Comparison of ENCODE assay signal across 14 cellular contexts in genomic region chr14:52563120-52563519, GRCh38. TPM values are rescaled to one million over a fixed set of nuclear protein-coding genes. Genes with fewer than 3 reads are reported as not detected.
DNase-seq lines count a peak whose midpoint lies in the region; ATAC-seq lines count a peak whose summit lies in the region.
"Had no signal": no experiment of that assay in that cellular context is flagged by ENCODE, and none has a peak within 500 bp of the region (broad histone marks: within the 10 kb centered on the region; RNA-seq: fewer than 3 reads in every experiment).

No MANE protein-coding gene starts in this region.

- no peak overlapping the region for H2AK5ac ChIP-seq in mesenchymal stem cell (ENCODE audit: low read length, severe bottlenecking)

- no peak overlapping the region for H2AFZ ChIP-seq in mesenchymal stem cell (ENCODE audit: low read depth, low read length)

- no peak overlapping the region for H3K14ac ChIP-seq in mesenchymal stem cell (ENCODE audit: low read length in 2 of 2)

- POLR2A ChIA-PET in CD8-positive, alpha-beta memory T cell (lab: Charles Lee), result no interaction called here

- H2BK15ac ChIP-seq in mesenchymal stem cell (ENCODE audit: low read depth, poor library complexity, severe bottlenecking), result no peak overlapping the region

- H3K27me3 ChIP-seq in mesenchymal stem cell (ENCODE audit: control insufficient read depth in 1 of 2, insufficient read depth in 1 of 2, low read length in 2 of 2) (no peaks in the 10 kb centered on the region), H7 (ENCODE audit: control insufficient read depth, insufficient read depth, low read length) (no peaks in the 10 kb centered on the region)
- H3K27me3 ChIP-seq in CD8-positive, alpha-beta memory T cell (ENCODE audit: insufficient read depth, low read length, poor library complexity, severe bottlenecking), result no peaks in the 10 kb centered on the region

- no peak overlapping the region for H3K27ac ChIP-seq in mesenchymal stem cell (ENCODE audit: low read length, poor library complexity, severe bottlenecking)
- H3K27ac ChIP-seq in CD8-positive, alpha-beta memory T cell (ENCODE audit: low read depth, low read length), result no peak overlapping the region
- H3K27ac ChIP-seq: HL-60, skin epidermis had no signal

- H3K18ac ChIP-seq in mesenchymal stem cell (ENCODE audit: low read depth in 1 of 2, low read length in 2 of 2), result no peak overlapping the region

- H2BK5ac ChIP-seq in mesenchymal stem cell (ENCODE audit: low read depth, low read length, poor library complexity, severe bottlenecking), result no peak overlapping the region

- ATAC-seq in HG03342 (IDR thresholded peaks at IDR 0.05; ENCODE audit: unreplicated experiment), result no peak
- ATAC-seq: natural killer cell treated with Interleukin-12 subunit alpha and Interleukin-12 subunit beta and Interleukin-15 and Interleukin-18, amount 100 ng/mL, for 72 hours had no signal

- H3K4me1 Mint-ChIP-seq in CD8-positive, alpha-beta memory T cell, result no peaks in the 10 kb centered on the region

- H3K4me3 ChIP-seq in mesenchymal stem cell (ENCODE audit: insufficient read depth in 1 of 2, low read depth in 1 of 2, low read length in 2 of 2), result no peak overlapping the region
- H3K4me3 ChIP-seq in H7 (ENCODE audit: insufficient read depth, low read depth, low read length), result no peak overlapping the region
- H3K4me3 ChIP-seq in CD8-positive, alpha-beta memory T cell (ENCODE audit: low read length), result no peak overlapping the region
- H3K4me3 ChIP-seq: skin epidermis had no signal

- no peak overlapping the region for H3K4ac ChIP-seq in mesenchymal stem cell (ENCODE audit: low read depth in 1 of 2, low read length in 2 of 2)

- no peak overlapping the region for H3K23ac ChIP-seq in mesenchymal stem cell (ENCODE audit: low read length in 2 of 2)

- H3K4me3 Mint-ChIP-seq in CD8-positive, alpha-beta memory T cell, result no peak overlapping the region
- H3K4me3 Mint-ChIP-seq: dendritic cell treated with granulocyte-macrophage colony-stimulating factor and Interleukin-4, amounts not matched to agents 40 ng/mL and 50 ng/mL, for 4 days; natural killer cell treated with Interleukin-12 subunit alpha and Interleukin-12 subunit beta and Interleukin-15 and Interleukin-18, amount 100 ng/mL, for 72 hours had no signal

- no peak overlapping the region for H2BK120ac ChIP-seq in mesenchymal stem cell (ENCODE audit: low read depth, low read length)

- peaks cover 0 to 3% (median 0%) of the 10 kb centered on the region in 3 donors for H3K36me3 Mint-ChIP-seq in CD8-positive, alpha-beta memory T cell
- H3K36me3 Mint-ChIP-seq: natural killer cell treated with Interleukin-12 subunit alpha and Interleukin-12 subunit beta and Interleukin-15 and Interleukin-18, amount 100 ng/mL, for 72 hours had no signal

- no peak overlapping the region for H4K8ac ChIP-seq in mesenchymal stem cell (ENCODE audit: low read length)

- H3K9me3 ChIP-seq in mesenchymal stem cell (ENCODE audit: control insufficient read depth, low read length), result no peaks in the 10 kb centered on the region
- H3K9me3 ChIP-seq in CD8-positive, alpha-beta memory T cell (ENCODE audit: low read length), result no peaks in the 10 kb centered on the region

- H3K9ac ChIP-seq in mesenchymal stem cell (ENCODE audit: low read length), result no peak overlapping the region

- no peaks in the 10 kb centered on the region for H3K79me1 ChIP-seq in mesenchymal stem cell (replicated peaks; ENCODE audit: low read length, poor library complexity, severe bottlenecking)

- peaks cover 2% of the 10 kb centered on the region for H3K4me1 ChIP-seq in mesenchymal stem cell (ENCODE audit: control insufficient read depth, insufficient read depth, low read depth, low read length)
- H3K4me1 ChIP-seq in CD8-positive, alpha-beta memory T cell (ENCODE audit: insufficient read depth, low read length), result no peaks in the 10 kb centered on the region

- no peak overlapping the region for H3K4me2 ChIP-seq in mesenchymal stem cell (ENCODE audit: low read length, poor library complexity, severe bottlenecking)

- H4K91ac ChIP-seq in mesenchymal stem cell (ENCODE audit: low read length), result no peak overlapping the region

- H3K9me3 Mint-ChIP-seq in CD8-positive, alpha-beta memory T cell, result peaks cover 0 to 4% (median 0%) of the 10 kb centered on the region in 5 donors
- H3K9me3 Mint-ChIP-seq: natural killer cell treated with Interleukin-12 subunit alpha and Interleukin-12 subunit beta and Interleukin-15 and Interleukin-18, amount 100 ng/mL, for 72 hours had no signal

- CTCF ChIA-PET in CD8-positive, alpha-beta memory T cell (lab: Charles Lee), result no interaction called here

- DNase-seq in DMS53 (lab: John Stamatoyannopoulos, UW), result peak; percentile 66
- DNase-seq in HPDE6-E6E7 (ENCODE audit: extremely low spot score), result peak; percentile 13
- peak; percentile 38 for DNase-seq in astrocyte of the hippocampus (ENCODE audit: low read depth, low spot score)
- DNase-seq in mesenchymal stem cell, result peak; percentile 84
- no peak for DNase-seq in H7
- DNase-seq in CD8-positive, alpha-beta memory T cell, result no peak
- no peak for DNase-seq in stimulated activated naive CD4-positive, alpha-beta T cell (lab: John Stamatoyannopoulos, UW)
- DNase-seq: NCI-H1048, SHP77 treated with DMSO at 0.1 percent for 48 hours had no signal

- peaks cover 10 to 21% of the 10 kb centered on the region in 2 donors for H3K27me3 Mint-ChIP-seq in CD8-positive, alpha-beta memory T cell

- no peak overlapping the region for H2BK12ac ChIP-seq in mesenchymal stem cell (ENCODE audit: low read length in 2 of 2)

- 3% methylated on average over 2 of the region's 2 CpGs for WGBS in mesenchymal stem cell

- H3K36me3 ChIP-seq in mesenchymal stem cell (ENCODE audit: control insufficient read depth in 1 of 2, insufficient read depth in 2 of 2, low read depth in 1 of 2, low read length in 2 of 2), result no peaks in the 10 kb centered on the region
- no peaks in the 10 kb centered on the region for H3K36me3 ChIP-seq in H7 (replicated peaks; ENCODE audit: control insufficient read depth, insufficient read depth, low read length)
- no peaks in the 10 kb centered on the region for H3K36me3 ChIP-seq in CD8-positive, alpha-beta memory T cell (ENCODE audit: insufficient read depth, low read length)

- no peak overlapping the region for H3K27ac Mint-ChIP-seq in CD8-positive, alpha-beta memory T cell
- H3K27ac Mint-ChIP-seq: dendritic cell treated with granulocyte-macrophage colony-stimulating factor and Interleukin-4, amounts not matched to agents 40 ng/mL and 50 ng/mL, for 4 days; natural killer cell treated with Interleukin-12 subunit alpha and Interleukin-12 subunit beta and Interleukin-15 and Interleukin-18, amount 100 ng/mL, for 72 hours had no signal

RNA-seq across cellular contexts. Expression of gene GPR137C, which starts 10.5 kb away (rescaled TPM):
- polyA plus RNA-seq in mesenchymal stem cell (2013, experiment 1 of 2), result 0.35 TPM
- 0.45 TPM for polyA plus RNA-seq in mesenchymal stem cell (2013, experiment 2 of 2)
- total RNA-seq in H7 (2014; rRNA removed; shearing (Covaris generic)), result 0.69 and 2.3 TPM in 2 replicates
- under 1 TPM; 0.50 to 0.91 TPM for total RNA-seq in CD8-positive, alpha-beta memory T cell
- polyA plus RNA-seq in CD8-positive, alpha-beta memory T cell, result not detected

RNA-seq across cellular contexts. Expression of gene TXNDC16, which starts 10.8 kb away (rescaled TPM):
- polyA plus RNA-seq in mesenchymal stem cell (2013, experiment 1 of 2), result 4.0 TPM
- polyA plus RNA-seq in mesenchymal stem cell (2013, experiment 2 of 2), result 4.1 TPM
- 8.1 and 10.8 TPM in 2 replicates for total RNA-seq in H7 (2014; rRNA removed; shearing (Covaris generic))
- 1 to 10 TPM; 3.8 to 4.6 TPM for total RNA-seq in CD8-positive, alpha-beta memory T cell
- polyA plus RNA-seq in CD8-positive, alpha-beta memory T cell, result 1.8 TPM

Comparison
In these comparisons a context has a peak if more than half of its experiments do, and no peak if none do; other contexts are left out.
1. DNase-seq: peak in DMS53 (single experiment), HPDE6-E6E7 (single experiment), astrocyte of the hippocampus (single experiment) and mesenchymal stem cell (single experiment); none in H7 (single experiment), CD8-positive, alpha-beta memory T cell (0 of 5) and stimulated activated naive CD4-positive, alpha-beta T cell (0 of 6).